9 cellular contexts compared by ENCODE assay signal in the genomic region with DNA sequence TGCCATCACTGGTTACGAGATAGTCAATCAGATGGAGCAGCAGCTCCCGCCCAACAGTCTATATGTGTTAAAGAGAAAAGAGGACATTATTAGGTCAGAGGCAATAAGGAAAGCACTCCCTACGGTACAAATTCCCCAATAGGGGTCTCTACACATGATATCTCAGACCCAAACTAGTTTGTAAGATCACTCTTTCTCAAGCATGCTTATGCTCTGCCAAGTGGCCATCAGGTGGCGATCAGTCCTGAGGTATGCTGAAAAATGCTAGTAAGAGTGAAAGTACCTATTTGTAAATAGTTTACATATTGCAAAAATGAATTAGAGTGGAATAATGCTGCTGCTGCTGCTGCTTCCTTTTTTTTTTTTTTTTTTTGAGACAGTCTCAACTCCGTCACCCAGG.
DNase-seq lines count a peak whose midpoint lies in the region; ATAC-seq and TF ChIP-seq lines count a peak whose summit lies in the region.
"Had no signal": no experiment of that assay in that cellular context is flagged by ENCODE, and none has a peak within 500 bp of the region (broad histone marks: within the 10 kb centered on the region; RNA-seq: fewer than 3 reads in every experiment).

No MANE protein-coding gene starts in this region.

- H4K20me1 ChIP-seq in DOHH2 (ENCODE audit: control insufficient read depth, insufficient read depth, low read depth, low read length) (no peaks in the 10 kb centered on the region), PC-9 (ENCODE audit: insufficient read depth) (no peaks in the 10 kb centered on the region)

- no peak overlapping the region for H2AFZ ChIP-seq in PC-9

- DNase-seq in H4 (ENCODE audit: low spot score) (peak; percentile 38), PC-9 (peak in 1 of 2 experiments; percentile 8), iPS-NIHi7 (ENCODE audit: extremely low spot score) (peak; percentile 53), substantia nigra (lab: John Stamatoyannopoulos, UW) (no peak), superior temporal gyrus (ENCODE audit: extremely low spot score) (no peak)

- peak overlapping the region; percentile 14 for H3K4me2 ChIP-seq in DOHH2 (ENCODE audit: low read length)
- no peak overlapping the region for H3K4me2 ChIP-seq in PC-9

- no peaks in the 10 kb centered on the region for H3K9me2 ChIP-seq in DOHH2 (replicated peaks; ENCODE audit: control insufficient read depth, low read length)
- H3K9me2 ChIP-seq in PC-9 (ENCODE audit: insufficient read depth) = no peaks in the 10 kb centered on the region

- BruUV-seq in PC-9 (replicated peaks; lab: Mats Ljungman, UMichigan) = no TSS peak

- no peaks in the 10 kb centered on the region for H3K9me3 ChIP-seq in DOHH2 (ENCODE audit: control insufficient read depth, insufficient read depth, low read length)
- H3K9me3 ChIP-seq in PC-9 (ENCODE audit: insufficient read depth, low read depth) = no peaks in the 10 kb centered on the region

- intact Hi-C loops in PC-9 (cut with micrococcal nuclease; ENCODE audit: unreplicated experiment) = loop anchor here (1.0 kb wide), 1 partner anchor 198 kb away; no protein-coding TSS in a partner anchor

- H3K27ac ChIP-seq in DOHH2 (ENCODE audit: low read depth, low read length) (no peak overlapping the region), PC-9 (no peak overlapping the region), substantia nigra (ENCODE audit: low read depth, low read length, poor library complexity, severe bottlenecking) (no peak overlapping the region)

- H3K4me3 ChIP-seq in DOHH2 (ENCODE audit: low read length) = no peak overlapping the region
- H3K4me3 ChIP-seq in PC-9 = no peak overlapping the region
- H3K4me3 ChIP-seq: lung had no signal

- ATAC-seq in GM21360 (IDR thresholded peaks at IDR 0.05; ENCODE audit: unreplicated experiment) (no peak), HG02678 (IDR thresholded peaks at IDR 0.05; ENCODE audit: unreplicated experiment) (no peak)

- POLR2A ChIA-PET in PC-9 (lab: Charles Lee; ENCODE audit: unreplicated experiment) = no interaction called here

- CTCF ChIA-PET in PC-9 (lab: Charles Lee) = no interaction called here

- no peaks in the 10 kb centered on the region for H3K79me2 ChIP-seq in DOHH2 (ENCODE audit: control insufficient read depth, low read length)
- no peaks in the 10 kb centered on the region for H3K79me2 ChIP-seq in PC-9 (ENCODE audit: low read depth)

- H3K27me3 ChIP-seq in DOHH2 (ENCODE audit: control insufficient read depth, low read length) (no peaks in the 10 kb centered on the region), PC-9 (ENCODE audit: insufficient read depth, low read depth) (no peaks in the 10 kb centered on the region)

- H3F3A ChIP-seq in DOHH2 (ENCODE audit: control insufficient read depth, insufficient read depth) = peaks cover 5% of the 10 kb centered on the region
- H3F3A ChIP-seq in PC-9 (ENCODE audit: insufficient read depth, low read depth) = no peaks in the 10 kb centered on the region

- H3K4me1 ChIP-seq in DOHH2 (ENCODE audit: control insufficient read depth, low read length) (peaks cover 82% of the 10 kb centered on the region), PC-9 (replicated peaks; ENCODE audit: insufficient read depth) (no peaks in the 10 kb centered on the region)

- peak; percentile 79 for TF ChIP-seq CTCF in DOHH2 (IDR thresholded peaks at IDR 0.05; ENCODE audit: low read depth, low read length, poor library complexity, severe bottlenecking)
- TF ChIP-seq CTCF in PC-9 (conservative IDR thresholded peaks at IDR 0.05) = peak; percentile 42; the same call in 1 of the 2 replicates

- H3K36me3 ChIP-seq in DOHH2 (ENCODE audit: control insufficient read depth, low read length) (peaks cover 57% of the 10 kb centered on the region), PC-9 (ENCODE audit: low read depth) (no peaks in the 10 kb centered on the region)

Comparison
In these comparisons a context has a peak if more than half of its experiments do, and no peak if none do; other contexts are left out.
1. DNase-seq: peak in H4 (single experiment) and iPS-NIHi7 (single experiment); none in substantia nigra (0 of 49) and superior temporal gyrus (single experiment).